In genomic region chr10:104450954-104451353, GRCh38 we compare ENCODE assay signal across 18 cellular contexts.
"Had no signal": no experiment of that assay in that cellular context is flagged by ENCODE, and none has a peak within 500 bp of the region (broad histone marks: within the 10 kb centered on the region; RNA-seq: fewer than 3 reads in every experiment).

No MANE protein-coding gene starts in this region.

- H3K36me3 ChIP-seq: gastrocnemius medialis, tibial nerve, uterus had no signal

- H3K9me3 ChIP-seq: gastrocnemius medialis, tibial nerve, uterus had no signal

- H3K4me1 ChIP-seq: gastrocnemius medialis, tibial nerve, uterus had no signal

- H3K27ac ChIP-seq: dorsolateral prefrontal cortex, epithelial cell of prostate, gastrocnemius medialis, tibial nerve, uterus had no signal

- H3K4me3 ChIP-seq: dorsolateral prefrontal cortex, gastrocnemius medialis, tibial nerve, uterus had no signal

- H3K27me3 ChIP-seq: gastrocnemius medialis, tibial nerve, uterus had no signal

- DNase-seq: activated CD4-positive, alpha-beta T cell treated with anti-CD3 and anti-CD28 coated beads, Interleukin-2, amount 10 ng/mL, durations not matched to agents 24 days and 14 days; activated CD8-positive, alpha-beta memory T cell treated with anti-CD3 and anti-CD28 coated beads, Interleukin-2, amount 50 U/mL, for 48 hours; activated gamma-delta T cell; activated T-cell treated with anti-CD3 and anti-CD28 coated beads, Interleukin-2, amount 50 U/mL, for 48 hours; dorsolateral prefrontal cortex; gastrocnemius medialis; head of caudate nucleus; kidney glomerular epithelial cell; left ventricle myocardium superior; nephron progenitor cell; nucleus accumbens; retina; stimulated activated naive CD8-positive, alpha-beta T cell treated with anti-CD3 and anti-CD28 coated beads, Interleukin-15, Interleukin-2, amounts not matched to agents 100 U/mL and 50 U/mL, for 24 hours; T-helper 1 cell; T1000; uterus had no signal
